1 cellular context compared by ENCODE assay signal in genomic region chr1:25530348-25531081, GRCh38.
TF ChIP-seq lines count a peak whose summit lies in the region.

No MANE protein-coding gene starts in this region.

TF ChIP-seq in WTC11, 78 proteins besides CTCF, POLR2A, EP300 and RAD21 (continued from another document):
- TF ChIP-seq, protein P1, sequence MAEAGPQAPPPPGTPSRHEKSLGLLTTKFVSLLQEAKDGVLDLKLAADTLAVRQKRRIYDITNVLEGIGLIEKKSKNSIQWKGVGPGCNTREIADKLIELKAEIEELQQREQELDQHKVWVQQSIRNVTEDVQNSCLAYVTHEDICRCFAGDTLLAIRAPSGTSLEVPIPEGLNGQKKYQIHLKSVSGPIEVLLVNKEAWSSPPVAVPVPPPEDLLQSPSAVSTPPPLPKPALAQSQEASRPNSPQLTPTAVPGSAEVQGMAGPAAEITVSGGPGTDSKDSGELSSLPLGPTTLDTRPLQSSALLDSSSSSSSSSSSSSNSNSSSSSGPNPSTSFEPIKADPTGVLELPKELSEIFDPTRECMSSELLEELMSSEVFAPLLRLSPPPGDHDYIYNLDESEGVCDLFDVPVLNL (CRISPR knock-in tag; IDR thresholded peaks at IDR 0.05; ENCODE audit: borderline replicate concordance, low read depth): no peak
- TF ChIP-seq JAZF1 (CRISPR knock-in tag; IDR thresholded peaks at IDR 0.05) (no peak), ZNF317 (CRISPR knock-in tag; IDR thresholded peaks at IDR 0.05; ENCODE audit: borderline replicate concordance, low read depth) (no peak), ETV6 (CRISPR knock-in tag; IDR thresholded peaks at IDR 0.05) (no peak), ZNF671 (CRISPR knock-in tag; IDR thresholded peaks at IDR 0.05) (no peak), SP1 (CRISPR knock-in tag; conservative IDR thresholded peaks at IDR 0.05) (no peak), TCF7 (CRISPR knock-in tag; IDR thresholded peaks at IDR 0.05; ENCODE audit: low read depth) (no peak)
- TF ChIP-seq, protein P2, sequence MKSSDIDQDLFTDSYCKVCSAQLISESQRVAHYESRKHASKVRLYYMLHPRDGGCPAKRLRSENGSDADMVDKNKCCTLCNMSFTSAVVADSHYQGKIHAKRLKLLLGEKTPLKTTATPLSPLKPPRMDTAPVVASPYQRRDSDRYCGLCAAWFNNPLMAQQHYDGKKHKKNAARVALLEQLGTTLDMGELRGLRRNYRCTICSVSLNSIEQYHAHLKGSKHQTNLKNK (CRISPR knock-in tag; IDR thresholded peaks at IDR 0.05): no peak
